In genomic region chr7:77360969-77361368, GRCh38 we compare ENCODE assay signal across 17 cellular contexts.
"Had no signal": no experiment of that assay in that cellular context is flagged by ENCODE, and none has a peak within 500 bp of the region (broad histone marks: within the 10 kb centered on the region; RNA-seq: fewer than 3 reads in every experiment).

No MANE protein-coding gene starts in this region.

- ATAC-seq: psoas muscle had no signal

- H3K9me3 ChIP-seq: neutrophil, psoas muscle, sigmoid colon had no signal

- H3K9me3 Mint-ChIP-seq: endodermal cell, nephron progenitor cell had no signal

- DNase-seq: effector CD4-positive, alpha-beta T cell; endodermal cell; foreskin melanocyte; head of caudate nucleus; mammary epithelial cell; nephron progenitor cell; psoas muscle; retina; sigmoid colon; stimulated activated CD4-positive, alpha-beta T cell treated with anti-CD3 and anti-CD28 coated beads, Interleukin-12 subunit alpha, Interleukin-12 subunit beta, amount 100 ng/mL, for 4 hours; stimulated activated naive CD4-positive, alpha-beta T cell treated with Interleukin-2 at 50 U/mL for 16 hours had no signal

- H3K27ac Mint-ChIP-seq: endodermal cell, mesothelial cell of epicardium, nephron progenitor cell had no signal

- H3K4me3 Mint-ChIP-seq: endodermal cell, mesothelial cell of epicardium, nephron progenitor cell had no signal

- H3K4me1 ChIP-seq: psoas muscle, sigmoid colon had no signal

- FAIRE-seq: endothelial cell of umbilical vein, small intestine had no signal

- H3K4me1 Mint-ChIP-seq: endodermal cell, nephron progenitor cell had no signal

- H3K36me3 Mint-ChIP-seq: mesothelial cell of epicardium had no signal

- H3K27ac ChIP-seq: coronary artery, hepatocyte, neutrophil, psoas muscle, sigmoid colon had no signal

- H3K4me3 ChIP-seq: coronary artery, hepatocyte, psoas muscle, sigmoid colon had no signal

- H3K27me3 ChIP-seq: hepatocyte, neutrophil, sigmoid colon had no signal
